7 cellular contexts compared by ENCODE assay signal in the genomic region with DNA sequence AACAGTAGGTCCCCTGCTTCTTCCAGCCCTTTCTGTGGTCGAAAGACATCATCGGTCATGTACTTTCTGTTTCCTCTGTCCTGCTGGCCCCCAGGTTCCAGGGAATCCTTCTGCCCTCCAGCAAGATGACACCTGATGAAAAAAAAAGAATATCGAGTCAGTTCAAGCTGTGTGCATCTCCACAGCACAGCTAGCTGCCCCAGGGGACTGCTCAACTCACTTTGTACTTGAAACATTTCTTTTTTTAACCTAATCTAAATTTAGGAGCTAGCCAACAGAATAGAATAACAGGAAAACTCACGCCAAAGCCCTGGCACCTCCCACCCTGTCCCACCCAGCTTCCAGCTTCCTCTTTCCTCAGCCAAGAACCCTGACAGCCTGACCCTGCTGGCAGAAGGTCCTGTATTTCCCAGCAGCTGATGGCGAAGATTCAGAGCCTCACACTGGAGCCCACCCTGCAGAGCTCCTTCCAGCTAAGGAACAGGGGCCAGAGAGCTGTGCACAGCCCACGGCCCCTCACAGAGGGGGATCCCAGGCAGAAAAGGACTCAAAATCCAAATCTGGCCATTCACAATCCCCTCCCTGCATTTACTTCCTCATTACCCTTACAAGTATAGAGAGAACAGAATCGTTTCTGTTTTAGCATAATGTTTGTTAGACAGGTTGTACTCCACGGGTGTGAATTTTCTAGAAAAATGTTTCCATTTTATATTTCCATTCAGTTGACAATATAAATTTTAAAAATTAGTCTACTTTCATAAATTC.
DNase-seq lines count a peak whose midpoint lies in the region; ATAC-seq, FAIRE-seq and TF ChIP-seq lines count a peak whose summit lies in the region.

No MANE protein-coding gene starts in this region.

- FAIRE-seq in D721Med (lab: Jason Lieb, UNC) = no peak

- H3K36me3 ChIP-seq in Peyer's patch (no peaks in the 10 kb centered on the region), esophagus muscularis mucosa (no peaks in the 10 kb centered on the region), mucosa of rectum (ENCODE audit: control insufficient read depth in 2 of 2, insufficient read depth in 2 of 2, low read length in 2 of 2) (no peaks in the 10 kb centered on the region), urinary bladder (ENCODE audit: insufficient read depth) (no peaks in the 10 kb centered on the region)

- TF ChIP-seq POLR2A in Peyer's patch (IDR thresholded peaks at IDR 0.05) (no peak), esophagus muscularis mucosa (IDR thresholded peaks at IDR 0.05; ENCODE audit: low read depth) (no peak)

- no peak for TF ChIP-seq EP300 in esophagus muscularis mucosa (IDR thresholded peaks at IDR 0.05)

- peak overlapping the region; percentile 64 to 67 for H3K9ac ChIP-seq in mucosa of rectum (ENCODE audit: low read depth in 1 of 2, low read length in 2 of 2)

- ATAC-seq in HG03520 (IDR thresholded peaks at IDR 0.05; ENCODE audit: unreplicated experiment) = no peak
- no peak for ATAC-seq in HG02798 (IDR thresholded peaks at IDR 0.05; ENCODE audit: poor library complexity, unreplicated experiment)

- H3K4me1 ChIP-seq in Peyer's patch = peaks cover 0 to 11% (median 4%) of the 10 kb centered on the region in 4 donors
- peaks cover 30 to 49% (median 39%) of the 10 kb centered on the region in 4 donors for H3K4me1 ChIP-seq in esophagus muscularis mucosa
- H3K4me1 ChIP-seq in mucosa of rectum (ENCODE audit: control insufficient read depth in 2 of 2, insufficient read depth in 2 of 2, low read length in 2 of 2) = peaks cover 32 to 33% of the 10 kb centered on the region in 2 donors
- no peaks in the 10 kb centered on the region for H3K4me1 ChIP-seq in urinary bladder (ENCODE audit: insufficient read depth)

- intact Hi-C loops in esophagus muscularis mucosa (cut with DNase I) = loop anchor here (5.0 kb wide), 1 partner anchor 200 kb away; a partner anchor contains a TSS

- TF ChIP-seq CTCF in Peyer's patch (IDR thresholded peaks at IDR 0.05) (no peak), esophagus muscularis mucosa (IDR thresholded peaks at IDR 0.05) (no peak), D721Med (IDR thresholded peaks at IDR 0.05; ENCODE audit: insufficient read depth, missing control alignments) (no peak)

- H3K4me3 ChIP-seq in Peyer's patch = no peak overlapping the region
- no peak overlapping the region for H3K4me3 ChIP-seq in esophagus muscularis mucosa
- no peak overlapping the region for H3K4me3 ChIP-seq in mucosa of rectum (ENCODE audit: low read length in 2 of 2)
- H3K4me3 ChIP-seq in urinary bladder (ENCODE audit: low read depth, low read length) = no peak overlapping the region

- 77% methylated on average over 8 of the region's 8 CpGs for WGBS in esophagus muscularis mucosa
- WGBS in urinary bladder = 54% methylated on average over 8 of the region's 8 CpGs

- H3K9me3 ChIP-seq in Peyer's patch (no peaks in the 10 kb centered on the region), esophagus muscularis mucosa (no peaks in the 10 kb centered on the region), mucosa of rectum (ENCODE audit: control insufficient read depth in 2 of 2, low read length in 2 of 2) (no peaks in the 10 kb centered on the region)

- DNase-seq in Peyer's patch (peak in 2 of 3 donors; percentile 67 to 71), esophagus muscularis mucosa (ENCODE audit: extremely low spot score) (no peak), D721Med (ENCODE audit: insufficient read length, low spot score) (no peak)

- H3K27me3 ChIP-seq in Peyer's patch (no peaks in the 10 kb centered on the region), esophagus muscularis mucosa (no peaks in the 10 kb centered on the region), mucosa of rectum (ENCODE audit: control insufficient read depth in 2 of 2, insufficient read depth in 2 of 2, low read length in 2 of 2) (no peaks in the 10 kb centered on the region)

- H3K27ac ChIP-seq in Peyer's patch (peak overlapping the region; percentile 60 to 84 (median 66)), esophagus muscularis mucosa (replicated peaks in 1 of 4) (peak overlapping the region; percentile 55 to 80 (median 72)), mucosa of rectum (ENCODE audit: low read depth in 2 of 2, low read length in 2 of 2) (peak overlapping the region; percentile 85 to 92), urinary bladder (ENCODE audit: low read depth) (peak overlapping the region; percentile 84)

Comparison
In these comparisons a context has a peak if more than half of its experiments do, and no peak if none do; other contexts are left out.
1. DNase-seq: peak in Peyer's patch (2 of 3); none in esophagus muscularis mucosa (single experiment) and D721Med (single experiment).
2. Peak in every context shown above with its lines, with median percentiles within 50 percentile points of each other: H3K27ac ChIP-seq.